8 cellular contexts compared by ENCODE assay signal in genomic region chr1:198179556-198179981, GRCh38. TPM values are rescaled to one million over a fixed set of nuclear protein-coding genes. Genes with fewer than 3 reads are reported as not detected.
A peak's percentile ranks its signal among the peaks of the same experiment; 100 is the strongest.
DNase-seq lines count a peak whose midpoint lies in the region; ATAC-seq, FAIRE-seq and TF ChIP-seq lines count a peak whose summit lies in the region.

No MANE protein-coding gene starts in this region.

- H3K27me3 ChIP-seq in colonic mucosa, result no peaks in the 10 kb centered on the region

- no peak for TF ChIP-seq CTCF in HFF-Myc (IDR thresholded peaks at IDR 0.05; ENCODE audit: low read depth, low read length, missing control alignments)
- no peak for TF ChIP-seq CTCF in GM10266 (IDR thresholded peaks at IDR 0.05; ENCODE audit: control insufficient read depth, insufficient read depth, low read depth, missing control alignments)
- TF ChIP-seq CTCF in colonic mucosa (IDR thresholded peaks at IDR 0.05), result no peak

- peak; percentile 58 for ATAC-seq in T-helper 17 cell
- ATAC-seq in left lobe of liver, result peak; percentile 33
- no peak for ATAC-seq in HG03469 (IDR thresholded peaks at IDR 0.05; ENCODE audit: unreplicated experiment)

- no peaks in the 10 kb centered on the region for H3K36me3 ChIP-seq in colonic mucosa

- no peaks in the 10 kb centered on the region for H3K36me3 Mint-ChIP-seq in T-helper 17 cell (ENCODE audit: low read depth)

- peak overlapping the region; percentile 28 for H3K4me3 Mint-ChIP-seq in T-helper 17 cell

- no peak overlapping the region for H3K27ac ChIP-seq in colonic mucosa

- peak; percentile 46 for DNase-seq in EL
- DNase-seq in HFF-Myc (ENCODE audit: extremely low read depth, low read depth), result peak; percentile 79
- DNase-seq in T-helper 17 cell, result no peak
- no peak for DNase-seq in left lobe of liver (ENCODE audit: low spot score)
- no peak for DNase-seq in frontal cortex (ENCODE audit: low spot score in 2 of 2)
- no peak for DNase-seq in GM10266 (ENCODE audit: extremely low spot score)
- DNase-seq in colonic mucosa, result no peak

- peak overlapping the region; percentile 98 for H3K27ac Mint-ChIP-seq in T-helper 17 cell

- H3K9ac ChIP-seq in colonic mucosa (ENCODE audit: low read depth in 2 of 2, low read length in 2 of 2), result no peak overlapping the region

- intact Hi-C loops in colonic mucosa (cut with DNase I), result no loop called here

- no peaks in the 10 kb centered on the region for H3K9me3 ChIP-seq in T-helper 17 cell (ENCODE audit: control insufficient read depth, low read length, poor library complexity, severe bottlenecking)
- H3K9me3 ChIP-seq in colonic mucosa, result no peaks in the 10 kb centered on the region

- peaks cover 58% of the 10 kb centered on the region for H3K4me1 Mint-ChIP-seq in T-helper 17 cell

- H3K4me1 ChIP-seq in colonic mucosa, result peaks cover 1% of the 10 kb centered on the region

- FAIRE-seq in frontal cortex (lab: Jason Lieb, UNC), result no peak

- no peaks in the 10 kb centered on the region for H3K27me3 Mint-ChIP-seq in T-helper 17 cell

- no peak overlapping the region for H3K4me3 ChIP-seq in HFF-Myc (replicated peaks; ENCODE audit: low read depth, low read length)
- H3K4me3 ChIP-seq in colonic mucosa, result no peak overlapping the region

RNA-seq across cellular contexts. Expression of gene NEK7, which starts 22.8 kb away (rescaled TPM):
- total RNA-seq in T-helper 17 cell (10 to 100 TPM; 42.1 to 50.4 TPM), left lobe of liver (21.4 TPM), frontal cortex (15.1 TPM), colonic mucosa (10 to 100 TPM; 45.4 to 64.7 TPM)

Comparison
In these comparisons a context has a peak if more than half of its experiments do, and no peak if none do; other contexts are left out.
1. DNase-seq: peak in EL (single experiment) and HFF-Myc (single experiment); none in T-helper 17 cell (0 of 3), left lobe of liver (single experiment), frontal cortex (0 of 2), GM10266 (single experiment) and colonic mucosa (single experiment).